10 cellular contexts compared by ENCODE assay signal in genomic region chr12:80268924-80269749, GRCh38.
DNase-seq lines count a peak whose midpoint lies in the region; ATAC-seq, FAIRE-seq and TF ChIP-seq lines count a peak whose summit lies in the region.
"Had no signal": no experiment of that assay in that cellular context is flagged by ENCODE, and none has a peak within 500 bp of the region (broad histone marks: within the 10 kb centered on the region; RNA-seq: fewer than 3 reads in every experiment).

No MANE protein-coding gene starts in this region.

- CTCF ChIA-PET in endothelial cell of umbilical vein (lab: Charles Lee): interaction anchor here (0.8 to 4.9 kb wide), 28 partner anchors 8 to 989 kb away, joined by 3 to 641 read pairs (median 8); no protein-coding TSS in a partner anchor

- POLR2A ChIA-PET in endothelial cell of umbilical vein (lab: Charles Lee): interaction anchor here (0.6 to 1.0 kb wide), 2 partner anchors 74 to 91 kb away, joined by 3 read pairs; no protein-coding TSS in a partner anchor

- dilution Hi-C loops in endothelial cell of umbilical vein (cut with MboI; ENCODE audit: extremely low pct_ligation_motif_present, low sequenced_read_pairs): no loop called here

- H3K4me3 ChIP-seq in endothelial cell of umbilical vein (replicated peaks in 1 of 3; ENCODE audit: insufficient read depth in 1 of 3, low read depth in 1 of 3, low read length in 3 of 3) (no peak overlapping the region), skeletal muscle satellite cell (ENCODE audit: low read length) (peak overlapping the region; percentile 24)
- H3K4me3 ChIP-seq: lower lobe of right lung had no signal

- peak overlapping the region; percentile 28 for H3K9ac ChIP-seq in endothelial cell of umbilical vein (replicated peaks; ENCODE audit: extremely low read depth, insufficient read depth, low read length)
- peak overlapping the region; percentile 48 for H3K9ac ChIP-seq in skeletal muscle satellite cell (ENCODE audit: low read depth, low read length)

- DNase-seq in LHCN-M2 (ENCODE audit: low read depth) (peak; percentile 79), endothelial cell of umbilical vein (ENCODE audit: low read depth, low spot score) (peak; percentile 92), hippocampal formation (lab: John Stamatoyannopoulos, UW) (no peak), medulla oblongata (ENCODE audit: extremely low spot score) (no peak), MV-4-11 (lab: John Stamatoyannopoulos, UW) (no peak)
- DNase-seq: stimulated activated CD4-positive, alpha-beta T cell treated with anti-CD3 and anti-CD28 coated beads, Interleukin-4, amount 100 ng/mL, for 1 hour had no signal

- H3K4me2 ChIP-seq in endothelial cell of umbilical vein (ENCODE audit: insufficient read depth, low read length) (peak overlapping the region; percentile 77), skeletal muscle satellite cell (ENCODE audit: low read length) (peak overlapping the region; percentile 61)

- no peaks in the 10 kb centered on the region for H3K79me2 ChIP-seq in endothelial cell of umbilical vein (ENCODE audit: control insufficient read depth, insufficient read depth, low read length)

- intact Hi-C loops in endothelial cell of umbilical vein (cut with micrococcal nuclease): loop anchor here (1.0 to 2.0 kb wide), 9 partner anchors 26 to 861 kb away; partner anchors contain the start of gene PPP1R12A

- no peaks in the 10 kb centered on the region for H3K27me3 ChIP-seq in endothelial cell of umbilical vein (ENCODE audit: control insufficient read depth in 2 of 2, insufficient read depth in 2 of 2, low read length in 2 of 2)
- H3K27me3 ChIP-seq in skeletal muscle satellite cell (ENCODE audit: control insufficient read depth, insufficient read depth, low read length): no peaks in the 10 kb centered on the region

- no peaks in the 10 kb centered on the region for H3K36me3 ChIP-seq in endothelial cell of umbilical vein (ENCODE audit: control insufficient read depth in 2 of 2, extremely low read depth in 1 of 2, insufficient read depth in 2 of 2, low read length in 2 of 2)
- no peaks in the 10 kb centered on the region for H3K36me3 ChIP-seq in skeletal muscle satellite cell (ENCODE audit: insufficient read depth, low read length)
- H3K36me3 ChIP-seq: lower lobe of right lung had no signal

- FAIRE-seq in endothelial cell of umbilical vein (lab: Jason Lieb, UNC): peak; percentile 86

- TF ChIP-seq CTCF in endothelial cell of umbilical vein (IDR thresholded peaks at IDR 0.05; ENCODE audit: extremely low read depth in 1 of 2, insufficient read depth in 1 of 2, low read depth in 1 of 2, low read length in 2 of 2): no peak

- TF ChIP-seq POLR2A in endothelial cell of umbilical vein (IDR thresholded peaks at IDR 0.05; ENCODE audit: low read depth, low read length): no peak

- H3K27ac ChIP-seq in endothelial cell of umbilical vein (ENCODE audit: insufficient read depth, low read depth, low read length): peak overlapping the region; percentile 81
- H3K27ac ChIP-seq: lower lobe of right lung, VCaP had no signal

- peak overlapping the region; percentile 71 for H2AFZ ChIP-seq in endothelial cell of umbilical vein (ENCODE audit: low read depth, low read length)

- H3K4me1 ChIP-seq in endothelial cell of umbilical vein (ENCODE audit: control insufficient read depth, extremely low read depth, insufficient read depth, low read length): peaks cover 18% of the 10 kb centered on the region
- H3K4me1 ChIP-seq in skeletal muscle satellite cell (ENCODE audit: control insufficient read depth, insufficient read depth, low read length): peaks cover 31% of the 10 kb centered on the region
- H3K4me1 ChIP-seq: lower lobe of right lung had no signal

- no peaks in the 10 kb centered on the region for H3K9me3 ChIP-seq in endothelial cell of umbilical vein (replicated peaks; ENCODE audit: control insufficient read depth, insufficient read depth, low read length)
- H3K9me3 ChIP-seq in skeletal muscle satellite cell (replicated peaks; ENCODE audit: low read length): no peaks in the 10 kb centered on the region
- H3K9me3 ChIP-seq: lower lobe of right lung had no signal

- no peaks in the 10 kb centered on the region for H3K9me1 ChIP-seq in endothelial cell of umbilical vein (replicated peaks; ENCODE audit: control insufficient read depth, extremely low read depth, insufficient read depth, low read length)

- ATAC-seq in GM18520 (IDR thresholded peaks at IDR 0.05; ENCODE audit: unreplicated experiment): peak; percentile 94

- no peaks in the 10 kb centered on the region for H4K20me1 ChIP-seq in endothelial cell of umbilical vein (replicated peaks; ENCODE audit: control insufficient read depth, extremely low read depth, insufficient read depth, low read length)

- TSS peak; percentile 96 for BruUV-seq in endothelial cell of umbilical vein (replicated peaks; lab: Mats Ljungman, UMichigan)

TF ChIP-seq in endothelial cell of umbilical vein, 7 proteins besides CTCF, POLR2A, EP300 and RAD21:
- TF ChIP-seq MYC (IDR thresholded peaks at IDR 0.05; ENCODE audit: low read depth, low read length): no peak
- no peak for TF ChIP-seq GATA2 (IDR thresholded peaks at IDR 0.05; ENCODE audit: insufficient read depth, insufficient read length, low read depth, low read length)
- TF ChIP-seq POLR2AphosphoS5 (IDR thresholded peaks at IDR 0.05; ENCODE audit: insufficient read depth, low read depth, low read length): peak; percentile 44
- TF ChIP-seq EZH2 (IDR thresholded peaks at IDR 0.05; ENCODE audit: borderline replicate concordance, low read depth, low read length, severe bottlenecking): no peak
- no peak for TF ChIP-seq MAX (IDR thresholded peaks at IDR 0.05; ENCODE audit: insufficient read depth, insufficient read length)
- peak; percentile 97 for TF ChIP-seq JUN (IDR thresholded peaks at IDR 0.05; ENCODE audit: borderline replicate concordance, insufficient read depth, insufficient read length, low read depth)
- peak; percentile 99 for TF ChIP-seq FOS (IDR thresholded peaks at IDR 0.05; ENCODE audit: borderline replicate concordance, insufficient read depth, low read length)

Comparison
In these comparisons a context has a peak if more than half of its experiments do, and no peak if none do; other contexts are left out.
1. DNase-seq: peak in LHCN-M2 (single experiment) and endothelial cell of umbilical vein (single experiment); none in hippocampal formation (0 of 2), medulla oblongata (single experiment) and MV-4-11 (single experiment).